Comparison of ENCODE assay signal across 2 cellular contexts in the genomic region with DNA sequence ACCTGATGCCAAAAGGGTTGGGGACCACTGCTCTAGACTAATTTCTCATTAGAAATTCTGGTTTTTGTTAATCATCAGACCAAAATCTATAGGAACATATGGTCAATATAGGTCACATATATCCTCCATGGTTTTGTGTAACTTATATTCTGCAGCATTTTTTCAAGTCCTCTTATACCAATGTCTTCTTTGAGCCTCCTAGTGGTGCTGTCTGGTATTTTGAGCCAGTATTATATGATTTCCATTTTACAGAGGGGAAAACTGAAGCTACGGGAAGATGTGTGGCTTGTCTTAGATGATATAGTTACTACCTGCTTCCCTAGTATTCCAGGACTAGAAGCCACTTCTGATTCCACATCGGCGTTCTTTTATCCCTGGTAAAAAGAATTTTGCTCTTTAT.
TF ChIP-seq lines count a peak whose summit lies in the region.

No MANE protein-coding gene starts in this region.

TF ChIP-seq in GM12878, 131 proteins besides CTCF, POLR2A, EP300 and RAD21 (continued from another document):
- TF ChIP-seq, protein P1, sequence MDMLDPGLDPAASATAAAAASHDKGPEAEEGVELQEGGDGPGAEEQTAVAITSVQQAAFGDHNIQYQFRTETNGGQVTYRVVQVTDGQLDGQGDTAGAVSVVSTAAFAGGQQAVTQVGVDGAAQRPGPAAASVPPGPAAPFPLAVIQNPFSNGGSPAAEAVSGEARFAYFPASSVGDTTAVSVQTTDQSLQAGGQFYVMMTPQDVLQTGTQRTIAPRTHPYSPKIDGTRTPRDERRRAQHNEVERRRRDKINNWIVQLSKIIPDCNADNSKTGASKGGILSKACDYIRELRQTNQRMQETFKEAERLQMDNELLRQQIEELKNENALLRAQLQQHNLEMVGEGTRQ (IDR thresholded peaks at IDR 0.05; ENCODE audit: borderline replicate concordance, low read depth, low read length): no peak
- TF ChIP-seq MTA2 (IDR thresholded peaks at IDR 0.05; ENCODE audit: low read depth) (no peak), SMC3 (IDR thresholded peaks at IDR 0.05; ENCODE audit: borderline replicate concordance, low read length) (no peak), ZNF687 (IDR thresholded peaks at IDR 0.05) (no peak), MYB (IDR thresholded peaks at IDR 0.05; ENCODE audit: borderline replicate concordance, low read depth, low read length) (no peak), RCOR1 (conservative IDR thresholded peaks at IDR 0.05; ENCODE audit: low read depth, low read length) (no peak), CHD2 (IDR thresholded peaks at IDR 0.05; ENCODE audit: borderline replicate concordance, low read depth, low read length) (no peak)
- TF ChIP-seq, protein P2, sequence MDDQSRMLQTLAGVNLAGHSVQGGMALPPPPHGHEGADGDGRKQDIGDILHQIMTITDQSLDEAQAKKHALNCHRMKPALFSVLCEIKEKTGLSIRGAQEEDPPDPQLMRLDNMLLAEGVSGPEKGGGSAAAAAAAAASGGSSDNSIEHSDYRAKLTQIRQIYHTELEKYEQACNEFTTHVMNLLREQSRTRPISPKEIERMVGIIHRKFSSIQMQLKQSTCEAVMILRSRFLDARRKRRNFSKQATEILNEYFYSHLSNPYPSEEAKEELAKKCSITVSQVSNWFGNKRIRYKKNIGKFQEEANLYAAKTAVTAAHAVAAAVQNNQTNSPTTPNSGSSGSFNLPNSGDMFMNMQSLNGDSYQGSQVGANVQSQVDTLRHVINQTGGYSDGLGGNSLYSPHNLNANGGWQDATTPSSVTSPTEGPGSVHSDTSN (IDR thresholded peaks at IDR 0.05; ENCODE audit: insufficient replicate concordance, low read depth, low read length): no peak

TF ChIP-seq in liver, 16 proteins besides CTCF, POLR2A, EP300 and RAD21 (continued from another document):
- TF ChIP-seq REST (IDR thresholded peaks at IDR 0.05): no peak
- no peak for TF ChIP-seq YY1 (IDR thresholded peaks at IDR 0.05)
- no peak for TF ChIP-seq FOXA1 (IDR thresholded peaks at IDR 0.05)
- no peak for TF ChIP-seq GABPA (IDR thresholded peaks at IDR 0.05 in 1 of 2, conservative IDR thresholded peaks at IDR 0.05 in 1 of 2)
- TF ChIP-seq EGR1 (IDR thresholded peaks at IDR 0.05; ENCODE audit: low read depth in 2 of 2): no peak
